Comparison of ENCODE assay signal across 8 cellular contexts in genomic region chr7:106285801-106286492, GRCh38. TPM values are rescaled to one million over a fixed set of nuclear protein-coding genes. Genes with fewer than 3 reads are reported as not detected.
DNase-seq lines count a peak whose midpoint lies in the region; ATAC-seq, FAIRE-seq and TF ChIP-seq lines count a peak whose summit lies in the region.

No MANE protein-coding gene starts in this region.

- H3K4me3 Mint-ChIP-seq in astrocyte (ENCODE audit: unreplicated experiment): peak overlapping the region; percentile 95
- H3K4me3 Mint-ChIP-seq in stimulated activated naive CD8-positive, alpha-beta T cell treated with anti-CD3 and anti-CD28 coated beads, Interleukin-15, amount 100 ng/mL, for 72 hours: peak overlapping the region; percentile 94 to 99

- intact Hi-C loops in right lobe of liver (cut with DNase I): no loop called here

- ATAC-seq in GM19395 (IDR thresholded peaks at IDR 0.05; ENCODE audit: unreplicated experiment): peak; percentile 46
- no peak for ATAC-seq in right lobe of liver
- ATAC-seq in stimulated activated naive CD8-positive, alpha-beta T cell treated with anti-CD3 and anti-CD28 coated beads, Interleukin-15, amount 100 ng/mL, for 72 hours: peak; percentile 41
- no peak for ATAC-seq in HG02678 (IDR thresholded peaks at IDR 0.05; ENCODE audit: unreplicated experiment)

- H3K9me3 Mint-ChIP-seq in astrocyte (ENCODE audit: unreplicated experiment): no peaks in the 10 kb centered on the region
- H3K9me3 Mint-ChIP-seq in stimulated activated naive CD8-positive, alpha-beta T cell treated with anti-CD3 and anti-CD28 coated beads, Interleukin-15, amount 100 ng/mL, for 72 hours: no peaks in the 10 kb centered on the region

- H3K27ac ChIP-seq in KOPT-K1 (ENCODE audit: low read depth, low read length, poor library complexity, severe bottlenecking) (peak overlapping the region; percentile 72), astrocyte (ENCODE audit: low read depth, low read length) (peak overlapping the region; percentile 95), right lobe of liver (peak overlapping the region; percentile 92 to 98 (median 97))

- H4K20me1 ChIP-seq in astrocyte (ENCODE audit: insufficient read depth, low read length): peaks cover 28% of the 10 kb centered on the region

- H3K79me2 ChIP-seq in astrocyte (ENCODE audit: insufficient read depth, low read length): peaks cover 31% of the 10 kb centered on the region

- no peak for TF ChIP-seq CTCF in BE2C (IDR thresholded peaks at IDR 0.05; ENCODE audit: low read depth, low read length)
- no peak for TF ChIP-seq CTCF in astrocyte (IDR thresholded peaks at IDR 0.05; ENCODE audit: insufficient read depth, low read depth, low read length)
- no peak for TF ChIP-seq CTCF in right lobe of liver (IDR thresholded peaks at IDR 0.05)

- H3K4me1 ChIP-seq in BE2C (no peaks in the 10 kb centered on the region; the same call in 1 of the 2 replicates), astrocyte (ENCODE audit: insufficient read depth, low read length) (peaks cover 4% of the 10 kb centered on the region), right lobe of liver (peaks cover 0 to 8% (median 3%) of the 10 kb centered on the region in 4 donors)

- no peak for TF ChIP-seq POLR2A in right lobe of liver (IDR thresholded peaks at IDR 0.05)

- peak overlapping the region; percentile 99 for H3K27ac Mint-ChIP-seq in astrocyte (ENCODE audit: unreplicated experiment)
- peak overlapping the region; percentile 97 to 100 for H3K27ac Mint-ChIP-seq in stimulated activated naive CD8-positive, alpha-beta T cell treated with anti-CD3 and anti-CD28 coated beads, Interleukin-15, amount 100 ng/mL, for 72 hours

- H3K4me3 ChIP-seq in BE2C (ENCODE audit: low read depth, low read length): peak overlapping the region; percentile 91
- peak overlapping the region; percentile 68 for H3K4me3 ChIP-seq in astrocyte (ENCODE audit: insufficient read depth, low read depth, low read length)
- peak overlapping the region; percentile 40 to 58 (median 58) for H3K4me3 ChIP-seq in right lobe of liver

- DNase-seq in BE2C: no peak
- DNase-seq in astrocyte (ENCODE audit: low read depth): peak; percentile 48
- DNase-seq in right lobe of liver: no peak
- peak; percentile 48 to 64 for DNase-seq in stimulated activated naive CD8-positive, alpha-beta T cell treated with anti-CD3 and anti-CD28 coated beads, Interleukin-15, amount 100 ng/mL, for 72 hours
- no peak for DNase-seq in D341Med (ENCODE audit: low spot score)

- no peaks in the 10 kb centered on the region for H3K9me3 ChIP-seq in BE2C
- no peaks in the 10 kb centered on the region for H3K9me3 ChIP-seq in KOPT-K1 (ENCODE audit: insufficient read depth, low read length, poor library complexity, severe bottlenecking)
- H3K9me3 ChIP-seq in astrocyte (ENCODE audit: insufficient read depth, low read depth, low read length): no peaks in the 10 kb centered on the region
- H3K9me3 ChIP-seq in right lobe of liver: no peaks in the 10 kb centered on the region

- peak overlapping the region; percentile 95 for H3K9ac ChIP-seq in astrocyte (ENCODE audit: low read length)

- H2AFZ ChIP-seq in astrocyte (ENCODE audit: low read depth, low read length): peak overlapping the region; percentile 83

- H3K36me3 Mint-ChIP-seq in astrocyte (ENCODE audit: low read depth, unreplicated experiment): no peaks in the 10 kb centered on the region

- H3K4me1 Mint-ChIP-seq in astrocyte (ENCODE audit: low read depth, unreplicated experiment): peaks cover 19% of the 10 kb centered on the region
- H3K4me1 Mint-ChIP-seq in stimulated activated naive CD8-positive, alpha-beta T cell treated with anti-CD3 and anti-CD28 coated beads, Interleukin-15, amount 100 ng/mL, for 72 hours: peaks cover 39% of the 10 kb centered on the region

- H3K27me3 ChIP-seq in BE2C (no peaks in the 10 kb centered on the region), astrocyte (ENCODE audit: insufficient read depth, low read length) (no peaks in the 10 kb centered on the region), right lobe of liver (no peaks in the 10 kb centered on the region)

- no peaks in the 10 kb centered on the region for H3K27me3 Mint-ChIP-seq in astrocyte (ENCODE audit: low read depth, unreplicated experiment)
- H3K27me3 Mint-ChIP-seq in stimulated activated naive CD8-positive, alpha-beta T cell treated with anti-CD3 and anti-CD28 coated beads, Interleukin-15, amount 100 ng/mL, for 72 hours: no peaks in the 10 kb centered on the region

- WGBS in right lobe of liver (ENCODE audit: insufficient coverage, low coverage, low lambda C conversion rate, missing lambda C conversion rate): 19% methylated on average over 16 of the region's 16 CpGs

- H3K36me3 ChIP-seq in BE2C: no peaks in the 10 kb centered on the region
- H3K36me3 ChIP-seq in KOPT-K1 (ENCODE audit: insufficient read depth, low read length): no peaks in the 10 kb centered on the region
- no peaks in the 10 kb centered on the region for H3K36me3 ChIP-seq in astrocyte (ENCODE audit: insufficient read depth, low read length)
- H3K36me3 ChIP-seq in right lobe of liver: no peaks in the 10 kb centered on the region

- peak overlapping the region; percentile 93 for H3K4me2 ChIP-seq in astrocyte (ENCODE audit: low read length)

- no peak for FAIRE-seq in astrocyte (lab: Jason Lieb, UNC)

RNA-seq across cellular contexts. Expression of gene NAMPT, which starts 1.2 kb away (rescaled TPM):
- polyA plus RNA-seq in BE2C (2012; ENCODE audit: insufficient read depth, insufficient read length, low read depth): 14.1 TPM
- total RNA-seq in astrocyte: 42.3 and 52.1 TPM in 2 replicates
- 100 to 1,000 TPM; 118 to 726 (median 515) TPM for total RNA-seq in right lobe of liver

Comparison
In these comparisons a context has a peak if more than half of its experiments do, and no peak if none do; other contexts are left out.
1. DNase-seq: peak in astrocyte (single experiment) and stimulated activated naive CD8-positive, alpha-beta T cell treated with anti-CD3 and anti-CD28 coated beads, Interleukin-15, amount 100 ng/mL, for 72 hours (2 of 2); none in BE2C (single experiment), right lobe of liver (0 of 3) and D341Med (single experiment).
2. ATAC-seq: peak in GM19395 (single experiment) and stimulated activated naive CD8-positive, alpha-beta T cell treated with anti-CD3 and anti-CD28 coated beads, Interleukin-15, amount 100 ng/mL, for 72 hours (single experiment); none in right lobe of liver (0 of 4) and HG02678 (single experiment).
3. Peak in every context shown above with its lines, with median percentiles within 50 percentile points of each other: H3K4me3 ChIP-seq and H3K27ac ChIP-seq.